In the genomic region with DNA sequence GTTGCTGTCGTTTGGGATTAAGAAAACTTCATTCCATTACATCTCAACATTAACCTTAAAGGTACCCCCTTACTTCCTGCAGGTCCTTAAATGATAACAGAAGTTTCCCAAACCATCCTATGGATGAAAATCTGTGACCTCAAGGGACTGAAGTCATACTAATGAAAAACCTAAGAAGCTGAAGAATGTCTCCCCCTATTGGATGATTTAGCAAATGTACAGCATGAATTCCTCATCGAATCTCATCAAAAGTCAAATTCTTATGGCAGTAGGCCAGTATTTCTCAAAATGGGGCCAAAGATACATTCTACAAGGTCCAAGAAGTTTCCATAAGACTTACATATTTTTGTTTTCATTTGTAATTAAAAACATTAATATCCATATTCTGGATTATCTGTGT, we compare ENCODE assay signal across 8 cellular contexts. TPM values are rescaled to one million over a fixed set of nuclear protein-coding genes. Genes with fewer than 3 reads are reported as not detected.
DNase-seq lines count a peak whose midpoint lies in the region; ATAC-seq and TF ChIP-seq lines count a peak whose summit lies in the region.

No MANE protein-coding gene starts in this region.

- H3K4me1 ChIP-seq in cardiac muscle cell (ENCODE audit: low read depth) = no peaks in the 10 kb centered on the region

- H3K27me3 ChIP-seq in cardiac muscle cell = no peaks in the 10 kb centered on the region

- peak; percentile 52 for TF ChIP-seq CTCF in cardiac muscle cell (IDR thresholded peaks at IDR 0.05; ENCODE audit: low read depth, low read length)
- peak; percentile 47 for TF ChIP-seq CTCF in foreskin fibroblast (IDR thresholded peaks at IDR 0.05; ENCODE audit: low read depth, low read length)

- intact Hi-C loops in cardiac septum (cut with DNase I) = no loop called here

- DNase-seq in cardiac muscle cell (ENCODE audit: low read depth in 1 of 2, low spot score in 1 of 2) = peak; percentile 13 to 55
- no peak for DNase-seq in cardiac septum (ENCODE audit: low spot score)
- DNase-seq in RKO (ENCODE audit: low spot score) = peak; percentile 63
- peak in 1 of 2 donors; percentile 24 for DNase-seq in foreskin fibroblast
- DNase-seq in activated CD4-positive, alpha-beta T cell treated with anti-CD3 and anti-CD28 coated beads, Interleukin-2, amount 50 U/mL, for 48 hours = no peak
- no peak for DNase-seq in NOMO-1 treated with dmso at 0.1 percent for 144 hours (lab: John Stamatoyannopoulos, UW; ENCODE audit: unreplicated experiment)

- peaks cover 50% of the 10 kb centered on the region for H3K36me3 ChIP-seq in cardiac muscle cell

- ATAC-seq in GM21515 (IDR thresholded peaks at IDR 0.05; ENCODE audit: unreplicated experiment) = no peak
- ATAC-seq in GM21786 (IDR thresholded peaks at IDR 0.05; ENCODE audit: unreplicated experiment) = no peak

- no peak overlapping the region for H3K27ac ChIP-seq in cardiac muscle cell

- no peaks in the 10 kb centered on the region for H3K9me3 ChIP-seq in cardiac muscle cell (ENCODE audit: low read depth)

- H3K4me3 ChIP-seq in cardiac muscle cell = no peak overlapping the region
- H3K4me3 ChIP-seq in foreskin fibroblast (ENCODE audit: low read depth in 1 of 2, low read length in 2 of 2) = no peak overlapping the region

RNA-seq across cellular contexts. Expression of a gene that starts 13.5 kb away (rescaled TPM):
- 56.4 and 60.4 TPM in 2 replicates for total RNA-seq in cardiac muscle cell
- 62.6 and 67.2 TPM in 2 replicates for polyA plus RNA-seq in cardiac muscle cell
- 36.3 TPM for total RNA-seq in cardiac septum

RNA-seq across cellular contexts. Expression of a gene that starts 13.5 kb away (rescaled TPM):
- 4.4 and 7.4 TPM in 2 replicates for total RNA-seq in cardiac muscle cell
- polyA plus RNA-seq in cardiac muscle cell = 5.0 and 7.3 TPM in 2 replicates
- total RNA-seq in cardiac septum = 4.4 TPM

RNA-seq across cellular contexts. Expression of a gene that starts 26.7 kb away (rescaled TPM):
- total RNA-seq in cardiac muscle cell = 1.3 and 3.1 TPM in 2 replicates
- polyA plus RNA-seq in cardiac muscle cell = 0.72 and 1.7 TPM in 2 replicates
- 1.5 TPM for total RNA-seq in cardiac septum

RNA-seq across cellular contexts. Expression of a gene that starts 46.0 kb away (rescaled TPM):
- total RNA-seq in cardiac muscle cell (0.15 and 2.4 TPM in 2 replicates), cardiac septum (3.7 TPM)
- 2.6 and 2.8 TPM in 2 replicates for polyA plus RNA-seq in cardiac muscle cell

Comparison
In these comparisons a context has a peak if more than half of its experiments do, and no peak if none do; other contexts are left out.
1. DNase-seq: peak in cardiac muscle cell (2 of 2) and RKO (single experiment); none in cardiac septum (single experiment), activated CD4-positive, alpha-beta T cell treated with anti-CD3 and anti-CD28 coated beads, Interleukin-2, amount 50 U/mL, for 48 hours (0 of 2) and NOMO-1 treated with dmso at 0.1 percent for 144 hours (single experiment).